ENCODE assay signal across 8 cellular contexts in the genomic region with DNA sequence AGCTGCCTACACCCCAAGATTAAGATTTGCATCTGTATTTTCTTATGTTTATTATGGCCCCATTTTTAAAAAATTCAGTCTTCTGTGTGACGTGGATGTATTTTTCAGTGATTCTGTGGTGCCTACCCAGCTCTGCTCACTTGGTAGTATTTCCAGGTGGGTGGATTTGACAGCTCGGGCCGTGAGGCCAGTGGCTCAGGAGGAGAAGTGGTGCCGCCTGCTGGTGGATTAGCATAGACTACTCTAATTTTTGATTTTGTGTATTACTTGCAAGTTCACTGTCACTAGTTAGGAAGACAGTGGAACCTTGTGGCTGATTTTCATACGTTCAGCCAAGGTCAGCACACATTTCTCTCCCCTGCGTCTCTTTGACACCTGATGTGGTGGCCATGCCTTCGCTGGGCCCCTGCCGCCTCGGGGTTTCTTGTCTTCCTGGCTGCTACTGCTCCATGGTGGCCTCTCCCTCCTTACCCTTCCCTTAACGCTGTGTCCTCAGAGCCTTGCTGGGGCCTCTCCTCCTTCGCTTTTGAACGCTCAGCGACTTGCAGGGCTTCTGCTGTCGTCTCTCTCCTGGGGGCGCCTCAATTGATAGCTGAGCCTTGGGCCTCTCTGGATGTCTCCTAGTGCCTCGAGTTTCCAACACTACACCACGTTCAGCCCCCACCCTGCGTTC.
DNase-seq lines count a peak whose midpoint lies in the region; ATAC-seq, FAIRE-seq and TF ChIP-seq lines count a peak whose summit lies in the region.

No MANE protein-coding gene starts in this region.

- H3K27ac ChIP-seq in lung (ENCODE audit: low read depth in 1 of 2, low read length in 1 of 2): no peak overlapping the region

- H3K27me3 ChIP-seq in lung (ENCODE audit: control insufficient read depth, insufficient read depth): no peaks in the 10 kb centered on the region

- TF ChIP-seq CTCF in D721Med (IDR thresholded peaks at IDR 0.05; ENCODE audit: insufficient read depth, missing control alignments) (peak; percentile 75), lung (IDR thresholded peaks at IDR 0.05; ENCODE audit: control extremely low read depth, extremely low read depth) (peak; percentile 73)

- peak; percentile 93 for DNase-seq in D721Med (ENCODE audit: insufficient read length, low spot score)
- DNase-seq in NCI-H774 (lab: John Stamatoyannopoulos, UW): peak; percentile 53
- DNase-seq in activated CD4-positive, alpha-beta memory T cell treated with anti-CD3 and anti-CD28 coated beads for 36 hours: peak; percentile 88
- DNase-seq in dermis microvascular lymphatic vessel endothelial cell (ENCODE audit: low read depth in 2 of 2): peak; percentile 84 to 90
- peak; percentile 74 for DNase-seq in lung (ENCODE audit: low spot score)
- peak; percentile 59 for DNase-seq in stimulated activated CD8-positive, alpha-beta memory T cell treated with anti-CD3 and anti-CD28 coated beads, Interleukin-12 subunit alpha, Interleukin-12 subunit beta, amount 100 ng/mL, for 4 hours (ENCODE audit: low read depth)

- CTCF ChIA-PET in activated CD4-positive, alpha-beta memory T cell treated with anti-CD3 and anti-CD28 coated beads for 36 hours (lab: Charles Lee): interaction anchor here (0.5 to 8.1 kb wide), 32 partner anchors 9 to 732 kb away, joined by 3 to 287 read pairs (median 4); a partner anchor contains a TSS

- peaks cover 9% of the 10 kb centered on the region for H3K4me1 Mint-ChIP-seq in activated CD4-positive, alpha-beta memory T cell treated with anti-CD3 and anti-CD28 coated beads for 36 hours (ENCODE audit: low read depth)

- H3K4me3 Mint-ChIP-seq in activated CD4-positive, alpha-beta memory T cell treated with anti-CD3 and anti-CD28 coated beads for 36 hours: no peak overlapping the region

- H3K36me3 ChIP-seq in lung (ENCODE audit: control insufficient read depth in 2 of 2, insufficient read depth in 2 of 2, low read length in 2 of 2): peaks cover 0 to 56% of the 10 kb centered on the region in 2 donors

- H3K9me3 Mint-ChIP-seq in activated CD4-positive, alpha-beta memory T cell treated with anti-CD3 and anti-CD28 coated beads for 36 hours: no peaks in the 10 kb centered on the region

- H3K36me3 Mint-ChIP-seq in activated CD4-positive, alpha-beta memory T cell treated with anti-CD3 and anti-CD28 coated beads for 36 hours: peaks cover 19% of the 10 kb centered on the region

- H3K4me3 ChIP-seq in lung: no peak overlapping the region

- 56 to 65% methylated on average over 18 of the region's 18 CpGs for WGBS in lung, 2 donors

- no peaks in the 10 kb centered on the region for H3K4me1 ChIP-seq in lung (ENCODE audit: control insufficient read depth in 2 of 2, insufficient read depth in 2 of 2, low read length in 2 of 2)

- peak; percentile 45 for ATAC-seq in HG02885 (IDR thresholded peaks at IDR 0.05; ENCODE audit: poor library complexity, unreplicated experiment)
- ATAC-seq in lung (ENCODE audit: insufficient read depth, low FRiP score): peak; percentile 83
- ATAC-seq in GM21390 (IDR thresholded peaks at IDR 0.05; ENCODE audit: unreplicated experiment): no peak

- H3K27ac Mint-ChIP-seq in activated CD4-positive, alpha-beta memory T cell treated with anti-CD3 and anti-CD28 coated beads for 36 hours: no peak overlapping the region

- FAIRE-seq in D721Med (lab: Jason Lieb, UNC): no peak

- POLR2A ChIA-PET in activated CD4-positive, alpha-beta memory T cell treated with anti-CD3 and anti-CD28 coated beads for 36 hours (lab: Charles Lee): interaction anchor here (1.1 kb wide), 1 partner anchor 39 kb away, joined by 7 read pairs; no protein-coding TSS in a partner anchor

- no peaks in the 10 kb centered on the region for H3K9me3 ChIP-seq in lung (ENCODE audit: control insufficient read depth in 2 of 2, insufficient read depth in 1 of 2, low read length in 1 of 2)

- intact Hi-C loops in activated CD4-positive, alpha-beta memory T cell treated with anti-CD3 and anti-CD28 coated beads for 36 hours (cut with micrococcal nuclease): loop anchor here (1.0 to 5.0 kb wide), 3 partner anchors 39 to 171 kb away; a partner anchor contains a TSS

- no peaks in the 10 kb centered on the region for H3K27me3 Mint-ChIP-seq in activated CD4-positive, alpha-beta memory T cell treated with anti-CD3 and anti-CD28 coated beads for 36 hours
